In the genomic region with DNA sequence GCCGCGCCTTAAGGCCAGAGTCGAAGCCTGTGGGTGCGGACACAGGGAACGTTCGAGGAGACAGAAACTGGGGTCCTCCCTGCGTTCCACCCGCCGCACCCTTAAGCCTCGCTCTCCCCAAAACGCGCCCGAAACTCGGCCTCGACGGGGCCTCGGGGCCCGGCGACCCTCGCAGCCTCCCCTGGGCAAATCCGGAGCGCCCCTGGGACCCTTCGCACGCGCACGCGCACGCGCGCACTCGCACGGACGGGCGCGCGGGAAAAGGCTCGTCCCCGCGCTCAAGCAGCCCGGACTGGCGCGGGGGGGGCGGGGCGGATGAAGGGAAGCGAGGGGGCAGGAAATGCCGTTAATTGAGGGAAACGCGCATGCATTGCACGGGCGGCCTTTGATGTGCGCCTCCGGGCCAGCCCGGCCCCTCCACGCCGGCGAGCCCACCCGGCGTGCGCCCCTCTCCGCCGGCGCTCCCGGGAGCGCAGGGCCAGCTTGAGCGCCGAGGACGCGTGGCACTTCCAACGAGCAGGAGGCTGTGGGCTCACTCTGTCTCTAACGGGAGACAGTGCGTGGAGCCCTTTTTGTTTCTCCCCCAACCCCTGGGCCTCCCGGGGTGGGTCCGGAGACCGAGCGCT, we compare ENCODE assay signal across 17 cellular contexts. TPM values are rescaled to one million over a fixed set of nuclear protein-coding genes. Genes with fewer than 3 reads are reported as not detected.
DNase-seq lines count a peak whose midpoint lies in the region; ATAC-seq and TF ChIP-seq lines count a peak whose summit lies in the region.
"Had no signal": no experiment of that assay in that cellular context is flagged by ENCODE, and none has a peak within 500 bp of the region (broad histone marks: within the 10 kb centered on the region; RNA-seq: fewer than 3 reads in every experiment).

No MANE protein-coding gene starts in this region.

- H3K4me2 ChIP-seq in osteoblast (ENCODE audit: insufficient read depth, low read length): no peak overlapping the region

- no peak overlapping the region for H3K9ac ChIP-seq in HUES64 (ENCODE audit: low read depth, low read length)

- TF ChIP-seq CTCF in osteoblast (IDR thresholded peaks at IDR 0.05; ENCODE audit: extremely low read depth, low read depth, low read length): no peak

- no peak overlapping the region for H2AFZ ChIP-seq in osteoblast (ENCODE audit: low read length)

- no peaks in the 10 kb centered on the region for H3K79me2 ChIP-seq in osteoblast (ENCODE audit: insufficient read depth, low read length)

- no peak for ATAC-seq in activated naive CD8-positive, alpha-beta T cell treated with anti-CD3 and anti-CD28 coated beads, Interleukin-2, amount 50 U/mL, for 24 hours
- no peak for ATAC-seq in GM19467 (IDR thresholded peaks at IDR 0.05; ENCODE audit: unreplicated experiment)
- ATAC-seq: gastroesophageal sphincter, HepG2, pancreas had no signal

- H4K20me1 ChIP-seq in osteoblast (ENCODE audit: insufficient read depth, low read length): no peaks in the 10 kb centered on the region

- H3K9me3 ChIP-seq in HUES64 (ENCODE audit: insufficient read depth, low read depth, low read length) (no peaks in the 10 kb centered on the region), osteoblast (ENCODE audit: low read depth, low read length) (no peaks in the 10 kb centered on the region)
- H3K9me3 ChIP-seq: adrenal gland, gastroesophageal sphincter, pancreas had no signal

- H3K27me3 ChIP-seq in HUES64 (ENCODE audit: insufficient read depth, low read length): peaks cover 96% of the 10 kb centered on the region
- H3K27me3 ChIP-seq in osteoblast (ENCODE audit: insufficient read depth, low read length): peaks cover 54% of the 10 kb centered on the region

- H3K27ac Mint-ChIP-seq in activated naive CD8-positive, alpha-beta T cell treated with anti-CD3 and anti-CD28 coated beads, Interleukin-2, amount 50 U/mL, for 24 hours: no peak overlapping the region
- H3K27ac Mint-ChIP-seq: CD4-positive, CD25-positive, alpha-beta regulatory T cell; HFFc6 had no signal

- no peak overlapping the region for H3K4me3 Mint-ChIP-seq in activated naive CD8-positive, alpha-beta T cell treated with anti-CD3 and anti-CD28 coated beads, Interleukin-2, amount 50 U/mL, for 24 hours
- H3K4me3 Mint-ChIP-seq: HFFc6 had no signal

- H3K4me3 ChIP-seq in HUES64 (ENCODE audit: low read length) (peak overlapping the region; percentile 44), osteoblast (ENCODE audit: insufficient read depth, low read length) (no peak overlapping the region)

- H3K27me3 Mint-ChIP-seq in activated naive CD8-positive, alpha-beta T cell treated with anti-CD3 and anti-CD28 coated beads, Interleukin-2, amount 50 U/mL, for 24 hours: peaks cover 75% of the 10 kb centered on the region

- DNase-seq in Daoy (ENCODE audit: low read depth) (peak; percentile 51), foreskin melanocyte (peak; percentile 5), osteoblast (ENCODE audit: insufficient read length, low spot score, missing footprints) (peak; percentile 83), NCI-H1105 (lab: John Stamatoyannopoulos, UW) (no peak)
- no peak for DNase-seq in activated naive CD8-positive, alpha-beta T cell treated with anti-CD3 and anti-CD28 coated beads, Interleukin-2, amount 50 U/mL, for 24 hours
- DNase-seq: adrenal gland; CD4-positive, CD25-positive, alpha-beta regulatory T cell; HFFc6; mammary epithelial cell; NCI-H1436 treated with DMSO at 0.1 percent for 48 hours; pancreas; SIG-M5; stimulated activated CD4-positive, alpha-beta T cell treated with anti-CD3 and anti-CD28 coated beads, Interleukin-4, amount 100 ng/mL, for 1 hour had no signal

- WGBS in HUES64: under 1% methylated on average over 75 of the region's 75 CpGs

- H3K36me3 Mint-ChIP-seq in activated naive CD8-positive, alpha-beta T cell treated with anti-CD3 and anti-CD28 coated beads, Interleukin-2, amount 50 U/mL, for 24 hours (ENCODE audit: low read depth): peaks cover 4% of the 10 kb centered on the region
- H3K36me3 Mint-ChIP-seq: CD4-positive, CD25-positive, alpha-beta regulatory T cell had no signal

- H3K4me1 ChIP-seq in HUES64 (ENCODE audit: insufficient read depth, low read length) (peaks cover 28% of the 10 kb centered on the region), osteoblast (ENCODE audit: insufficient read depth, low read length) (no peaks in the 10 kb centered on the region)

- H3K27ac ChIP-seq in HUES64 (ENCODE audit: low read depth, low read length) (no peak overlapping the region), osteoblast (ENCODE audit: low read depth, low read length) (no peak overlapping the region)
- H3K27ac ChIP-seq: adrenal gland, gastroesophageal sphincter, pancreas had no signal

- peaks cover 10% of the 10 kb centered on the region for H3K4me1 Mint-ChIP-seq in activated naive CD8-positive, alpha-beta T cell treated with anti-CD3 and anti-CD28 coated beads, Interleukin-2, amount 50 U/mL, for 24 hours

- H3K9me3 Mint-ChIP-seq in activated naive CD8-positive, alpha-beta T cell treated with anti-CD3 and anti-CD28 coated beads, Interleukin-2, amount 50 U/mL, for 24 hours: no peaks in the 10 kb centered on the region

- H3K36me3 ChIP-seq in HUES64 (ENCODE audit: insufficient read depth, low read length) (no peaks in the 10 kb centered on the region), osteoblast (ENCODE audit: insufficient read depth, low read length) (no peaks in the 10 kb centered on the region)
- H3K36me3 ChIP-seq: adrenal gland, gastroesophageal sphincter, pancreas had no signal

RNA-seq across cellular contexts. Expression of gene SALL3, which starts 5.4 kb away (rescaled TPM):
- 2.8 and 4.1 TPM in 2 replicates for total RNA-seq in Daoy (2014; rRNA removed; shearing (Covaris generic))
- polyA plus RNA-seq in HUES64 (2013, experiment 1 of 2): 29.2 TPM
- 25.1 TPM for polyA plus RNA-seq in HUES64 (2013, experiment 2 of 2)
- not detected in 2 replicates for total RNA-seq in osteoblast
- total RNA-seq: CD4-positive, CD25-positive, alpha-beta regulatory T cell; gastroesophageal sphincter; HepG2; HFFc6; mammary epithelial cell had no signal
- polyA plus RNA-seq: adrenal gland; CD4-positive, CD25-positive, alpha-beta regulatory T cell; HepG2; mammary epithelial cell; pancreas had no signal

Comparison
In these comparisons a context has a peak if more than half of its experiments do, and no peak if none do; other contexts are left out.
1. DNase-seq: peak in Daoy (single experiment), foreskin melanocyte (single experiment) and osteoblast (single experiment); none in NCI-H1105 (single experiment) and activated naive CD8-positive, alpha-beta T cell treated with anti-CD3 and anti-CD28 coated beads, Interleukin-2, amount 50 U/mL, for 24 hours (single experiment).